Comparison of ENCODE assay signal across 8 cellular contexts in genomic region chr20:31967830-31968249, GRCh38. TPM values are rescaled to one million over a fixed set of nuclear protein-coding genes. Genes with fewer than 3 reads are reported as not detected.
DNase-seq lines count a peak whose midpoint lies in the region; ATAC-seq and TF ChIP-seq lines count a peak whose summit lies in the region.

XKR7 (plus strand) TSS chr20:31968151; CDS start chr20:31968176, 25 bp downstream.

- H3K27ac ChIP-seq in trophoblast cell (ENCODE audit: low read depth, low read length) = no peak within 1 kb of the TSS
- H3K27ac ChIP-seq in MM.1S (ENCODE audit: low read length) = no peak within 1 kb of the TSS

- H3K9ac ChIP-seq in trophoblast cell (ENCODE audit: low read length) (no peak within 1 kb of the TSS), MM.1S (ENCODE audit: low read length) (no peak within 1 kb of the TSS)

- H3K27me3 Mint-ChIP-seq in central memory CD8-positive, alpha-beta T cell = peaks cover 94% of the 10 kb centered on the region

- peak within 1 kb of the TSS; percentile 80 for H3K4me3 Mint-ChIP-seq in central memory CD8-positive, alpha-beta T cell

- H3K36me3 Mint-ChIP-seq in central memory CD8-positive, alpha-beta T cell (ENCODE audit: insufficient read depth) = peaks cover 4% of the 10 kb centered on the region

- H3K4me3 ChIP-seq in trophoblast cell (ENCODE audit: low read depth, low read length) (peak within 1 kb of the TSS; percentile 73), MM.1S (ENCODE audit: low read length) (no peak within 1 kb of the TSS)

- H4K8ac ChIP-seq in trophoblast cell (ENCODE audit: low read depth, low read length) = no peak within 1 kb of the TSS

- no peak within 1 kb of the TSS for H3K23ac ChIP-seq in trophoblast cell (ENCODE audit: low read length)

- peaks cover 11% of the 10 kb centered on the region for H3K27me3 ChIP-seq in trophoblast cell (ENCODE audit: insufficient read depth, low read length)
- peaks cover 86% of the 10 kb centered on the region for H3K27me3 ChIP-seq in MM.1S (replicated peaks; ENCODE audit: insufficient read depth, low read length)

- H3K4me1 Mint-ChIP-seq in central memory CD8-positive, alpha-beta T cell = peaks cover 6% of the 10 kb centered on the region

- no peaks in the 10 kb centered on the region for H3F3A ChIP-seq in MM.1S (ENCODE audit: insufficient read depth, low read length)

- H2BK5ac ChIP-seq in trophoblast cell (ENCODE audit: low read depth, low read length, poor library complexity) = no peak within 1 kb of the TSS

- TF ChIP-seq CTCF in MM.1S (IDR thresholded peaks at IDR 0.05; ENCODE audit: low read length) = no peak

- H3K4me1 ChIP-seq in trophoblast cell (ENCODE audit: control insufficient read depth in 1 of 2, insufficient read depth in 2 of 2, low read length in 2 of 2) = peaks cover 9 to 13% of the 10 kb centered on the region in 2 experiments
- no peaks in the 10 kb centered on the region for H3K4me1 ChIP-seq in MM.1S (ENCODE audit: low read length)

- no CpG with 5 or more reads among the region's 38 CpGs for WGBS in trophoblast cell (ENCODE audit: extremely low coverage, insufficient coverage, insufficient read length)

- H4K20me1 ChIP-seq in MM.1S (ENCODE audit: insufficient read depth, low read length) = no peaks in the 10 kb centered on the region

- H3K4me2 ChIP-seq in trophoblast cell (ENCODE audit: low read length) (peak within 1 kb of the TSS; percentile 92), MM.1S (ENCODE audit: low read depth, low read length) (no peak within 1 kb of the TSS)

- no peak within 1 kb of the TSS for H3K4ac ChIP-seq in trophoblast cell (ENCODE audit: low read depth, low read length)

- H2AFZ ChIP-seq in trophoblast cell (ENCODE audit: insufficient read depth, low read length, poor library complexity) (peak within 1 kb of the TSS; percentile 69), MM.1S (ENCODE audit: low read length) (no peak within 1 kb of the TSS)

- H3K9me3 Mint-ChIP-seq in central memory CD8-positive, alpha-beta T cell = no peaks in the 10 kb centered on the region

- H2AK5ac ChIP-seq in trophoblast cell (ENCODE audit: low read length) = no peak within 1 kb of the TSS

- H3K27ac Mint-ChIP-seq in central memory CD8-positive, alpha-beta T cell (ENCODE audit: low read depth) = no peak within 1 kb of the TSS

- no peak within 1 kb of the TSS for H4K12ac ChIP-seq in trophoblast cell (ENCODE audit: low read depth, low read length)

- ATAC-seq in central memory CD8-positive, alpha-beta T cell (replicated peaks; ENCODE audit: extremely low read depth, poor library complexity, severe bottlenecking) = no peak
- ATAC-seq in HG03196 (IDR thresholded peaks at IDR 0.05; ENCODE audit: unreplicated experiment) (no peak), GM21786 (IDR thresholded peaks at IDR 0.05; ENCODE audit: unreplicated experiment) (no peak)

- no peaks in the 10 kb centered on the region for H3K9me3 ChIP-seq in trophoblast cell (ENCODE audit: insufficient read depth, low read depth, low read length)
- H3K9me3 ChIP-seq in MM.1S (replicated peaks; ENCODE audit: insufficient read depth, low read length) = no peaks in the 10 kb centered on the region

- H3K9me2 ChIP-seq in MM.1S (replicated peaks; ENCODE audit: insufficient read depth, low read length) = no peaks in the 10 kb centered on the region

- H3K14ac ChIP-seq in trophoblast cell (ENCODE audit: low read length) = no peak within 1 kb of the TSS

- H3K79me2 ChIP-seq in trophoblast cell (ENCODE audit: control insufficient read depth, insufficient read depth, low read length, poor library complexity) (no peaks in the 10 kb centered on the region), MM.1S (ENCODE audit: low read length) (no peaks in the 10 kb centered on the region)

- no peak within 1 kb of the TSS for H2BK12ac ChIP-seq in trophoblast cell (ENCODE audit: low read length)

- no peaks in the 10 kb centered on the region for H3K36me3 ChIP-seq in trophoblast cell (ENCODE audit: control insufficient read depth in 1 of 2, insufficient read depth in 2 of 2, low read length in 2 of 2)
- no peaks in the 10 kb centered on the region for H3K36me3 ChIP-seq in MM.1S (replicated peaks; ENCODE audit: insufficient read depth, low read length)

- no peak within 1 kb of the TSS for H2BK120ac ChIP-seq in trophoblast cell (ENCODE audit: insufficient read depth, low read length, poor library complexity)

- H3K18ac ChIP-seq in trophoblast cell (ENCODE audit: low read length) = no peak within 1 kb of the TSS

- no peak within 1 kb of the TSS for H4K91ac ChIP-seq in trophoblast cell (ENCODE audit: low read depth, low read length)

- H3K79me1 ChIP-seq in trophoblast cell (ENCODE audit: low read length) = peaks cover 4% of the 10 kb centered on the region

- DNase-seq in SKM-1 treated with dmso at 0.1 percent for 144 hours (lab: John Stamatoyannopoulos, UW; ENCODE audit: unreplicated experiment) = peak; percentile 35
- no peak for DNase-seq in SKM-1 (lab: John Stamatoyannopoulos, UW; ENCODE audit: unreplicated experiment)
- DNase-seq in NCI-H2227 treated with DMSO at 0.1 percent for 48 hours (lab: John Stamatoyannopoulos, UW) = peak; percentile 54
- DNase-seq in central memory CD8-positive, alpha-beta T cell (ENCODE audit: low spot score in 2 of 2) = no peak
- no peak for DNase-seq in trophoblast cell
- no peak for DNase-seq in MM.1S

RNA-seq across cellular contexts. Expression of gene XKR7, which starts in this region (rescaled TPM):
- polyA plus RNA-seq in trophoblast cell (2013) = 0.28 and 0.37 TPM in 2 replicates

Comparison
In these comparisons a context has a peak if more than half of its experiments do, and no peak if none do; other contexts are left out.
1. DNase-seq: peak in SKM-1 treated with dmso at 0.1 percent for 144 hours (single experiment) and NCI-H2227 treated with DMSO at 0.1 percent for 48 hours (single experiment); none in SKM-1 (single experiment), central memory CD8-positive, alpha-beta T cell (0 of 2), trophoblast cell (0 of 2) and MM.1S (single experiment).